In the genomic region with DNA sequence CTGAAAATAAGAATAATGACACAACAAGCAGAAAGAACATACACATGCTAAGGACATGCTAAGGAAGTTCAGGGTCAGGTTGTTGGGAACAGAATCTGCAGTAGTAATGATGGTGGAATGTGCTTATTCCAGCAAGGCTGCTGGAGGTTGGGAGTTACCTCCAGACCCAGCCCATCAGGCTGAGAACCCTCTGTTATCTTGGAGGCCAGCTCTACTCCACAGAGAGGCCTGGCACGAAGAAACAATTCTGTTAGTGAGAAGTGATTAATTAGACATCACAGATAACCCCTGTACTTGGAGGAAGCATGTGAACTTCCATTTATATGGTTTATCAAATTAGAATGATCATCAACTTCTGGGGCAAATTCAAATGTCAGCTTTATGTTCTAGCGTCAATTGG, we compare ENCODE assay signal across 1 cellular context.
A peak's percentile ranks its signal among the peaks of the same experiment; 100 is the strongest.
TF ChIP-seq lines count a peak whose summit lies in the region.

No MANE protein-coding gene starts in this region.

TF ChIP-seq in K562, 482 proteins besides CTCF, POLR2A, EP300 and RAD21 (continues in another document):
- TF ChIP-seq, protein P1, sequence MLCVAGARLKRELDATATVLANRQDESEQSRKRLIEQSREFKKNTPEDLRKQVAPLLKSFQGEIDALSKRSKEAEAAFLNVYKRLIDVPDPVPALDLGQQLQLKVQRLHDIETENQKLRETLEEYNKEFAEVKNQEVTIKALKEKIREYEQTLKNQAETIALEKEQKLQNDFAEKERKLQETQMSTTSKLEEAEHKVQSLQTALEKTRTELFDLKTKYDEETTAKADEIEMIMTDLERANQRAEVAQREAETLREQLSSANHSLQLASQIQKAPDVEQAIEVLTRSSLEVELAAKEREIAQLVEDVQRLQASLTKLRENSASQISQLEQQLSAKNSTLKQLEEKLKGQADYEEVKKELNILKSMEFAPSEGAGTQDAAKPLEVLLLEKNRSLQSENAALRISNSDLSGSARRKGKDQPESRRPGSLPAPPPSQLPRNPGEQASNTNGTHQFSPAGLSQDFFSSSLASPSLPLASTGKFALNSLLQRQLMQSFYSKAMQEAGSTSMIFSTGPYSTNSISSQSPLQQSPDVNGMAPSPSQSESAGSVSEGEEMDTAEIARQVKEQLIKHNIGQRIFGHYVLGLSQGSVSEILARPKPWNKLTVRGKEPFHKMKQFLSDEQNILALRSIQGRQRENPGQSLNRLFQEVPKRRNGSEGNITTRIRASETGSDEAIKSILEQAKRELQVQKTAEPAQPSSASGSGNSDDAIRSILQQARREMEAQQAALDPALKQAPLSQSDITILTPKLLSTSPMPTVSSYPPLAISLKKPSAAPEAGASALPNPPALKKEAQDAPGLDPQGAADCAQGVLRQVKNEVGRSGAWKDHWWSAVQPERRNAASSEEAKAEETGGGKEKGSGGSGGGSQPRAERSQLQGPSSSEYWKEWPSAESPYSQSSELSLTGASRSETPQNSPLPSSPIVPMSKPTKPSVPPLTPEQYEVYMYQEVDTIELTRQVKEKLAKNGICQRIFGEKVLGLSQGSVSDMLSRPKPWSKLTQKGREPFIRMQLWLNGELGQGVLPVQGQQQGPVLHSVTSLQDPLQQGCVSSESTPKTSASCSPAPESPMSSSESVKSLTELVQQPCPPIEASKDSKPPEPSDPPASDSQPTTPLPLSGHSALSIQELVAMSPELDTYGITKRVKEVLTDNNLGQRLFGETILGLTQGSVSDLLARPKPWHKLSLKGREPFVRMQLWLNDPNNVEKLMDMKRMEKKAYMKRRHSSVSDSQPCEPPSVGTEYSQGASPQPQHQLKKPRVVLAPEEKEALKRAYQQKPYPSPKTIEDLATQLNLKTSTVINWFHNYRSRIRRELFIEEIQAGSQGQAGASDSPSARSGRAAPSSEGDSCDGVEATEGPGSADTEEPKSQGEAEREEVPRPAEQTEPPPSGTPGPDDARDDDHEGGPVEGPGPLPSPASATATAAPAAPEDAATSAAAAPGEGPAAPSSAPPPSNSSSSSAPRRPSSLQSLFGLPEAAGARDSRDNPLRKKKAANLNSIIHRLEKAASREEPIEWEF (CRISPR knock-in tag; IDR thresholded peaks at IDR 0.05), result no peak
- peak; percentile 89 for TF ChIP-seq MEIS2 (IDR thresholded peaks at IDR 0.05; ENCODE audit: partially characterized antibody)
- peak; percentile 79 for TF ChIP-seq CBFA2T3 (IDR thresholded peaks at IDR 0.05)
- TF ChIP-seq NCOR1 (IDR thresholded peaks at IDR 0.05), result peak; percentile 35; the same call in 1 of the 2 replicates
- TF ChIP-seq SMAD4 (CRISPR knock-in tag; conservative IDR thresholded peaks at IDR 0.05), result 0 out of 2 replicates have a peak, but pooled peaks have one; percentile 28
- TF ChIP-seq TBL1XR1 (IDR thresholded peaks at IDR 0.05; ENCODE audit: low read length in 2 of 2), result 0 out of 4 replicates have a peak, but pooled peaks of 1 of the 2 experiments have one; percentile 36
- no peak for TF ChIP-seq TRIM24 (IDR thresholded peaks at IDR 0.05)
- TF ChIP-seq, protein P2, sequence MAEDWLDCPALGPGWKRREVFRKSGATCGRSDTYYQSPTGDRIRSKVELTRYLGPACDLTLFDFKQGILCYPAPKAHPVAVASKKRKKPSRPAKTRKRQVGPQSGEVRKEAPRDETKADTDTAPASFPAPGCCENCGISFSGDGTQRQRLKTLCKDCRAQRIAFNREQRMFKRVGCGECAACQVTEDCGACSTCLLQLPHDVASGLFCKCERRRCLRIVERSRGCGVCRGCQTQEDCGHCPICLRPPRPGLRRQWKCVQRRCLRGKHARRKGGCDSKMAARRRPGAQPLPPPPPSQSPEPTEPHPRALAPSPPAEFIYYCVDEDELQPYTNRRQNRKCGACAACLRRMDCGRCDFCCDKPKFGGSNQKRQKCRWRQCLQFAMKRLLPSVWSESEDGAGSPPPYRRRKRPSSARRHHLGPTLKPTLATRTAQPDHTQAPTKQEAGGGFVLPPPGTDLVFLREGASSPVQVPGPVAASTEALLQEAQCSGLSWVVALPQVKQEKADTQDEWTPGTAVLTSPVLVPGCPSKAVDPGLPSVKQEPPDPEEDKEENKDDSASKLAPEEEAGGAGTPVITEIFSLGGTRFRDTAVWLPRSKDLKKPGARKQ (CRISPR knock-in tag; IDR thresholded peaks at IDR 0.05), result no peak
- TF ChIP-seq SAFB (IDR thresholded peaks at IDR 0.05; ENCODE audit: borderline replicate concordance, low read depth, low read length), result no peak
- no peak for TF ChIP-seq NR2F6 (CRISPR knock-in tag; IDR thresholded peaks at IDR 0.05)
- peak; percentile 34 for TF ChIP-seq CBFA2T2 (conservative IDR thresholded peaks at IDR 0.05)
- 0 out of 2 replicates have a peak, but pooled peaks have one; percentile 32 for TF ChIP-seq MTA2 (IDR thresholded peaks at IDR 0.05; ENCODE audit: low read depth)
- no peak for TF ChIP-seq PRMT5 (CRISPR knock-in tag; IDR thresholded peaks at IDR 0.05)
- TF ChIP-seq RCOR1 (IDR thresholded peaks at IDR 0.05; ENCODE audit: borderline replicate concordance in 1 of 2, low read depth in 2 of 2, low read length in 2 of 2), result peak in 1 of 2 experiments; percentile 58; a peak in 1 of 4 replicates
- TF ChIP-seq DPF2 (IDR thresholded peaks at IDR 0.05), result peak; percentile 49
- TF ChIP-seq, protein P3, sequence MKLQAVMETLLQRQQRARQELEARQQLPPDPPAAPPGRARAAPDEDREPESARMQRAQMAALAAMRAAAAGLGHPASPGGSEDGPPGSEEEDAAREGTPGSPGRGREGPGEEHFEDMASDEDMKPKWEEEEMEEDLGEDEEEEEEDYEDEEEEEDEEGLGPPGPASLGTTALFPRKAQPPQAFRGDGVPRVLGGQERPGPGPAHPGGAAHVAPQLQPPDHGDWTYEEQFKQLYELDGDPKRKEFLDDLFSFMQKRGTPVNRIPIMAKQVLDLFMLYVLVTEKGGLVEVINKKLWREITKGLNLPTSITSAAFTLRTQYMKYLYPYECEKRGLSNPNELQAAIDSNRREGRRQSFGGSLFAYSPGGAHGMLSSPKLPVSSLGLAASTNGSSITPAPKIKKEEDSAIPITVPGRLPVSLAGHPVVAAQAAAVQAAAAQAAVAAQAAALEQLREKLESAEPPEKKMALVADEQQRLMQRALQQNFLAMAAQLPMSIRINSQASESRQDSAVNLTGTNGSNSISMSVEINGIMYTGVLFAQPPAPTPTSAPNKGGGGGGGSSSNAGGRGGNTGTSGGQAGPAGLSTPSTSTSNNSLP (IDR thresholded peaks at IDR 0.05; ENCODE audit: borderline replicate concordance, low read depth, low read length), result peak; percentile 54; the same call in 1 of the 2 replicates
- TF ChIP-seq, protein P4, sequence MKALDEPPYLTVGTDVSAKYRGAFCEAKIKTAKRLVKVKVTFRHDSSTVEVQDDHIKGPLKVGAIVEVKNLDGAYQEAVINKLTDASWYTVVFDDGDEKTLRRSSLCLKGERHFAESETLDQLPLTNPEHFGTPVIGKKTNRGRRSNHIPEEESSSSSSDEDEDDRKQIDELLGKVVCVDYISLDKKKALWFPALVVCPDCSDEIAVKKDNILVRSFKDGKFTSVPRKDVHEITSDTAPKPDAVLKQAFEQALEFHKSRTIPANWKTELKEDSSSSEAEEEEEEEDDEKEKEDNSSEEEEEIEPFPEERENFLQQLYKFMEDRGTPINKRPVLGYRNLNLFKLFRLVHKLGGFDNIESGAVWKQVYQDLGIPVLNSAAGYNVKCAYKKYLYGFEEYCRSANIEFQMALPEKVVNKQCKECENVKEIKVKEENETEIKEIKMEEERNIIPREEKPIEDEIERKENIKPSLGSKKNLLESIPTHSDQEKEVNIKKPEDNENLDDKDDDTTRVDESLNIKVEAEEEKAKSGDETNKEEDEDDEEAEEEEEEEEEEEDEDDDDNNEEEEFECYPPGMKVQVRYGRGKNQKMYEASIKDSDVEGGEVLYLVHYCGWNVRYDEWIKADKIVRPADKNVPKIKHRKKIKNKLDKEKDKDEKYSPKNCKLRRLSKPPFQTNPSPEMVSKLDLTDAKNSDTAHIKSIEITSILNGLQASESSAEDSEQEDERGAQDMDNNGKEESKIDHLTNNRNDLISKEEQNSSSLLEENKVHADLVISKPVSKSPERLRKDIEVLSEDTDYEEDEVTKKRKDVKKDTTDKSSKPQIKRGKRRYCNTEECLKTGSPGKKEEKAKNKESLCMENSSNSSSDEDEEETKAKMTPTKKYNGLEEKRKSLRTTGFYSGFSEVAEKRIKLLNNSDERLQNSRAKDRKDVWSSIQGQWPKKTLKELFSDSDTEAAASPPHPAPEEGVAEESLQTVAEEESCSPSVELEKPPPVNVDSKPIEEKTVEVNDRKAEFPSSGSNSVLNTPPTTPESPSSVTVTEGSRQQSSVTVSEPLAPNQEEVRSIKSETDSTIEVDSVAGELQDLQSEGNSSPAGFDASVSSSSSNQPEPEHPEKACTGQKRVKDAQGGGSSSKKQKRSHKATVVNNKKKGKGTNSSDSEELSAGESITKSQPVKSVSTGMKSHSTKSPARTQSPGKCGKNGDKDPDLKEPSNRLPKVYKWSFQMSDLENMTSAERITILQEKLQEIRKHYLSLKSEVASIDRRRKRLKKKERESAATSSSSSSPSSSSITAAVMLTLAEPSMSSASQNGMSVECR (CRISPR knock-in tag; IDR thresholded peaks at IDR 0.05), result no peak
- TF ChIP-seq TAL1 (IDR thresholded peaks at IDR 0.05), result peak; percentile 49
- peak; percentile 69 for TF ChIP-seq ARID1B (IDR thresholded peaks at IDR 0.05)
- peak; percentile 53; the same call in 1 of the 2 replicates for TF ChIP-seq DMBX1 (CRISPR knock-in tag; IDR thresholded peaks at IDR 0.05; ENCODE audit: borderline replicate concordance)
- TF ChIP-seq, protein P5, sequence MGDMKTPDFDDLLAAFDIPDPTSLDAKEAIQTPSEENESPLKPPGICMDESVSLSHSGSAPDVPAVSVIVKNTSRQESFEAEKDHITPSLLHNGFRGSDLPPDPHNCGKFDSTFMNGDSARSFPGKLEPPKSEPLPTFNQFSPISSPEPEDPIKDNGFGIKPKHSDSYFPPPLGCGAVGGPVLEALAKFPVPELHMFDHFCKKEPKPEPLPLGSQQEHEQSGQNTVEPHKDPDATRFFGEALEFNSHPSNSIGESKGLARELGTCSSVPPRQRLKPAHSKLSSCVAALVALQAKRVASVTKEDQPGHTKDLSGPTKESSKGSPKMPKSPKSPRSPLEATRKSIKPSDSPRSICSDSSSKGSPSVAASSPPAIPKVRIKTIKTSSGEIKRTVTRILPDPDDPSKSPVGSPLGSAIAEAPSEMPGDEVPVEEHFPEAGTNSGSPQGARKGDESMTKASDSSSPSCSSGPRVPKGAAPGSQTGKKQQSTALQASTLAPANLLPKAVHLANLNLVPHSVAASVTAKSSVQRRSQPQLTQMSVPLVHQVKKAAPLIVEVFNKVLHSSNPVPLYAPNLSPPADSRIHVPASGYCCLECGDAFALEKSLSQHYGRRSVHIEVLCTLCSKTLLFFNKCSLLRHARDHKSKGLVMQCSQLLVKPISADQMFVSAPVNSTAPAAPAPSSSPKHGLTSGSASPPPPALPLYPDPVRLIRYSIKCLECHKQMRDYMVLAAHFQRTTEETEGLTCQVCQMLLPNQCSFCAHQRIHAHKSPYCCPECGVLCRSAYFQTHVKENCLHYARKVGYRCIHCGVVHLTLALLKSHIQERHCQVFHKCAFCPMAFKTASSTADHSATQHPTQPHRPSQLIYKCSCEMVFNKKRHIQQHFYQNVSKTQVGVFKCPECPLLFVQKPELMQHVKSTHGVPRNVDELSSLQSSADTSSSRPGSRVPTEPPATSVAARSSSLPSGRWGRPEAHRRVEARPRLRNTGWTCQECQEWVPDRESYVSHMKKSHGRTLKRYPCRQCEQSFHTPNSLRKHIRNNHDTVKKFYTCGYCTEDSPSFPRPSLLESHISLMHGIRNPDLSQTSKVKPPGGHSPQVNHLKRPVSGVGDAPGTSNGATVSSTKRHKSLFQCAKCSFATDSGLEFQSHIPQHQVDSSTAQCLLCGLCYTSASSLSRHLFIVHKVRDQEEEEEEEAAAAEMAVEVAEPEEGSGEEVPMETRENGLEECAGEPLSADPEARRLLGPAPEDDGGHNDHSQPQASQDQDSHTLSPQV (IDR thresholded peaks at IDR 0.05), result 0 out of 2 replicates have a peak, but pooled peaks have one; percentile 23
- TF ChIP-seq KDM1A (IDR thresholded peaks at IDR 0.05), result peak in 1 of 2 experiments; percentile 46; a peak in 2 of 4 replicates
- peak; percentile 70 for TF ChIP-seq TCF3 (CRISPR knock-in tag; IDR thresholded peaks at IDR 0.05)
- no peak for TF ChIP-seq TCFL5 (CRISPR knock-in tag; conservative IDR thresholded peaks at IDR 0.05)
- peak; percentile 34; the same call in 1 of the 2 replicates for TF ChIP-seq JUND (IDR thresholded peaks at IDR 0.05; ENCODE audit: borderline replicate concordance, low read depth, low read length)
- no peak for TF ChIP-seq JUND (tag; IDR thresholded peaks at IDR 0.05; ENCODE audit: borderline replicate concordance, low read depth, low read length)
- TF ChIP-seq GTF2E2 (tag; IDR thresholded peaks at IDR 0.05), result peak; percentile 40; the same call in 1 of the 2 replicates
- no peak for TF ChIP-seq GABPA (tag; conservative IDR thresholded peaks at IDR 0.05; ENCODE audit: low read depth)
- TF ChIP-seq ZNF175 (CRISPR knock-in tag; IDR thresholded peaks at IDR 0.05; ENCODE audit: low read depth), result no peak
- peak; percentile 75 for TF ChIP-seq TEAD4 (IDR thresholded peaks at IDR 0.05; ENCODE audit: low read length)
- TF ChIP-seq TEAD4 (CRISPR knock-in tag; IDR thresholded peaks at IDR 0.05; ENCODE audit: borderline replicate concordance), result no peak
- peak; percentile 57; the same call in 1 of the 2 replicates for TF ChIP-seq CTBP1 (IDR thresholded peaks at IDR 0.05; ENCODE audit: borderline replicate concordance)
- TF ChIP-seq NR2C2 (CRISPR knock-in tag; IDR thresholded peaks at IDR 0.05), result no peak
- 0 out of 2 replicates have a peak, but pooled peaks have one; percentile 33 for TF ChIP-seq NR2C2 (tag; IDR thresholded peaks at IDR 0.05)
- no peak for TF ChIP-seq FOXA1 (IDR thresholded peaks at IDR 0.05; ENCODE audit: borderline replicate concordance)
- TF ChIP-seq BHLHE40 (IDR thresholded peaks at IDR 0.05; ENCODE audit: low read length), result peak; percentile 55
- TF ChIP-seq NR2C1 (IDR thresholded peaks at IDR 0.05), result no peak
- 0 out of 2 replicates have a peak, but pooled peaks have one; percentile 22 for TF ChIP-seq NR2C1 (tag; IDR thresholded peaks at IDR 0.05)
- peak; percentile 51; the same call in 1 of the 2 replicates for TF ChIP-seq STAT5A (IDR thresholded peaks at IDR 0.05; ENCODE audit: borderline replicate concordance, low read length)
- TF ChIP-seq, protein P6, sequence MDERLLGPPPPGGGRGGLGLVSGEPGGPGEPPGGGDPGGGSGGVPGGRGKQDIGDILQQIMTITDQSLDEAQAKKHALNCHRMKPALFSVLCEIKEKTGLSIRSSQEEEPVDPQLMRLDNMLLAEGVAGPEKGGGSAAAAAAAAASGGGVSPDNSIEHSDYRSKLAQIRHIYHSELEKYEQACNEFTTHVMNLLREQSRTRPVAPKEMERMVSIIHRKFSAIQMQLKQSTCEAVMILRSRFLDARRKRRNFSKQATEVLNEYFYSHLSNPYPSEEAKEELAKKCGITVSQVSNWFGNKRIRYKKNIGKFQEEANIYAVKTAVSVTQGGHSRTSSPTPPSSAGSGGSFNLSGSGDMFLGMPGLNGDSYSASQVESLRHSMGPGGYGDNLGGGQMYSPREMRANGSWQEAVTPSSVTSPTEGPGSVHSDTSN (CRISPR knock-in tag; IDR thresholded peaks at IDR 0.05; ENCODE audit: low read depth), result no peak
- TF ChIP-seq, protein P6 (tag; conservative IDR thresholded peaks at IDR 0.05; ENCODE audit: low read depth), result peak; percentile 79
- peak; percentile 31; the same call in 1 of the 2 replicates for TF ChIP-seq NFIC (IDR thresholded peaks at IDR 0.05)
- no peak for TF ChIP-seq NBN (IDR thresholded peaks at IDR 0.05; ENCODE audit: low read depth)
